Comparison of ENCODE assay signal across 8 cellular contexts in genomic region chr1:71049951-71050598, GRCh38. TPM values are rescaled to one million over a fixed set of nuclear protein-coding genes. Genes with fewer than 3 reads are reported as not detected.
DNase-seq lines count a peak whose midpoint lies in the region; ATAC-seq and TF ChIP-seq lines count a peak whose summit lies in the region.

No MANE protein-coding gene starts in this region.

- DNase-seq in EH (ENCODE audit: low read depth): peak; percentile 73
- peak; percentile 34 for DNase-seq in NCI-H524 treated with DMSO at 0.1 percent for 48 hours (lab: John Stamatoyannopoulos, UW)
- peak; percentile 85 for DNase-seq in astrocyte of the hippocampus (ENCODE audit: low read depth, low spot score)
- DNase-seq in iPS DF 19.7 (ENCODE audit: low read depth, low spot score): peak; percentile 17
- no peak for DNase-seq in smooth muscle cell (lab: John Stamatoyannopoulos, UW; ENCODE audit: unreplicated experiment)
- no peak for DNase-seq in effector CD8-positive, alpha-beta T cell (lab: John Stamatoyannopoulos, UW)

- no peaks in the 10 kb centered on the region for H3K79me2 ChIP-seq in smooth muscle cell (ENCODE audit: low read depth)

- no peaks in the 10 kb centered on the region for H3F3A ChIP-seq in smooth muscle cell (ENCODE audit: low read depth)

- H3K4me3 ChIP-seq in smooth muscle cell: no peak overlapping the region

- H3K36me3 ChIP-seq in smooth muscle cell (ENCODE audit: low read depth): no peaks in the 10 kb centered on the region

- H2AFZ ChIP-seq in smooth muscle cell (ENCODE audit: low read depth): no peak overlapping the region

- WGBS in smooth muscle cell (ENCODE audit: low lambda C conversion rate): 0% methylated on average over 1 of the region's 1 CpG

- ATAC-seq in GM21381 (IDR thresholded peaks at IDR 0.05; ENCODE audit: unreplicated experiment) (peak; percentile 47), HG03565 (IDR thresholded peaks at IDR 0.05; ENCODE audit: unreplicated experiment) (peak; percentile 78)

- no peaks in the 10 kb centered on the region for H3K9me3 ChIP-seq in smooth muscle cell (replicated peaks; ENCODE audit: low read depth)

- TF ChIP-seq CTCF in smooth muscle cell (IDR thresholded peaks at IDR 0.05; ENCODE audit: borderline replicate concordance, insufficient read depth, poor library complexity, severe bottlenecking): peak; percentile 85

- H3K27me3 ChIP-seq in smooth muscle cell (ENCODE audit: low read depth): peaks cover 38% of the 10 kb centered on the region

- no peak overlapping the region for H3K27ac ChIP-seq in smooth muscle cell (ENCODE audit: low read depth)

- no peaks in the 10 kb centered on the region for H4K20me1 ChIP-seq in smooth muscle cell (ENCODE audit: low read depth)

- H3K4me1 ChIP-seq in smooth muscle cell (ENCODE audit: low read depth): no peaks in the 10 kb centered on the region

- H3K9ac ChIP-seq in smooth muscle cell (ENCODE audit: low read depth): no peak overlapping the region

- no peak overlapping the region for H3K4me2 ChIP-seq in smooth muscle cell

RNA-seq across cellular contexts. Expression of gene PTGER3, which starts 2.5 kb away (rescaled TPM):
- 0.45 and 2.7 TPM in 2 replicates for total RNA-seq in smooth muscle cell
- 0.28 and 0.37 TPM in 2 replicates for polyA plus RNA-seq in smooth muscle cell

RNA-seq across cellular contexts. Expression of gene ZRANB2, which starts 30.8 kb away (rescaled TPM):
- total RNA-seq in smooth muscle cell: 76.1 and 77.0 TPM in 2 replicates
- polyA plus RNA-seq in smooth muscle cell: 45.5 and 62.8 TPM in 2 replicates

Comparison
In these comparisons a context has a peak if more than half of its experiments do, and no peak if none do; other contexts are left out.
1. DNase-seq: peak in EH (single experiment), NCI-H524 treated with DMSO at 0.1 percent for 48 hours (single experiment), astrocyte of the hippocampus (single experiment) and iPS DF 19.7 (single experiment); none in smooth muscle cell (single experiment) and effector CD8-positive, alpha-beta T cell (single experiment).